In genomic region chr2:7278984-7279383, GRCh38 we compare ENCODE assay signal across 7 cellular contexts.
"Had no signal": no experiment of that assay in that cellular context is flagged by ENCODE, and none has a peak within 500 bp of the region (broad histone marks: within the 10 kb centered on the region; RNA-seq: fewer than 3 reads in every experiment).

No MANE protein-coding gene starts in this region.

- H3K4me2 ChIP-seq: KMS-11 had no signal

- ATAC-seq: HepG2 had no signal

- DNase-seq: IMR-90, KBM-7, KG1 had no signal

- H3K9ac ChIP-seq: KMS-11 had no signal

- FAIRE-seq: HepG2, HTR-8/SVneo had no signal

- H3K27ac ChIP-seq: HL-60, KMS-11 had no signal
